In the genomic region with DNA sequence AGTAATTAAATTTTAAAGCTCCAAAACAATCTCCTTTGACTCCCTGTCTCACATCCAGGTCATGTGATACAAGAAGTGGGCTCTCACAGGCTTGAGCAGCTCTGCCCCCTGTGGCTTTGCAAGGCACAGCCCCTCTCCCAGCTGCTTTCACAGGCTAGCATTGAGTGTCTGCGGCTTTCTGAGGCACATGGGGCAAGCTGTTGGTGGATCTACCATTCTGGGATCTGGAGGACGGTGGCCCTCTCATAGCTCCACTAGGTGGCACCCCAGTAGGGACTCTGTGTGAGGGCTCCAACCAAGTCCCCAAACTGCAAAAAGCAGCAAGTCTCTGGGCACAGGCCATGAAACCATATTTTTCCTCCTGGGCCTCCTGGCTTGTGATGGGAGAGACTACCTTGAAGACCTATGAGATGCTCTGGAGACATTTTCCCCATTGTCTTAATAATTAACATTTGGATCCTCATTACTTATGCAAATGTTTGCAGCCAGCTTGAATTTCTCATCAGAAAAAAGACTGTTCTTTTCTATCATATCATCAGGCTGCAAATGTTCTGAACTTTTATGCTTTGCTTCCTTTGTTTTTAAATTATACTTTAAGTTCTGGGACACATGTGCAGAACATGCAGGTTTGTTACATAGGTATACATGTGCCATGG, we compare ENCODE assay signal across 9 cellular contexts.
DNase-seq lines count a peak whose midpoint lies in the region; ATAC-seq and TF ChIP-seq lines count a peak whose summit lies in the region.
"Had no signal": no experiment of that assay in that cellular context is flagged by ENCODE, and none has a peak within 500 bp of the region (broad histone marks: within the 10 kb centered on the region; RNA-seq: fewer than 3 reads in every experiment).

No MANE protein-coding gene starts in this region.

- H3K9me3 ChIP-seq in right cardiac atrium (ENCODE audit: control insufficient read depth, low read length), result no peaks in the 10 kb centered on the region
- H3K9me3 ChIP-seq: pancreas had no signal

- H3K4me3 ChIP-seq in BJ (ENCODE audit: low read depth, low read length) (no peak overlapping the region), fibroblast of pulmonary artery (replicated peaks; ENCODE audit: low read depth, low read length) (no peak overlapping the region), right cardiac atrium (ENCODE audit: low read length) (no peak overlapping the region)
- H3K4me3 ChIP-seq: pancreas had no signal

- CTCF ChIA-PET in BJ (lab: Yijun Ruan, JAX), result interaction anchor here (0.7 to 1.2 kb wide), 11 partner anchors 8 to 965 kb away, joined by 3 to 8 read pairs (median 3); no protein-coding TSS in a partner anchor

- H3K4me1 ChIP-seq in right cardiac atrium (ENCODE audit: control insufficient read depth, insufficient read depth, low read length), result no peaks in the 10 kb centered on the region
- H3K4me1 ChIP-seq: pancreas had no signal

- H3K27me3 ChIP-seq in BJ (ENCODE audit: control insufficient read depth, insufficient read depth, low read length) (no peaks in the 10 kb centered on the region), right cardiac atrium (ENCODE audit: control insufficient read depth, insufficient read depth) (no peaks in the 10 kb centered on the region)
- H3K27me3 ChIP-seq: pancreas had no signal

- H3K27ac ChIP-seq in right cardiac atrium (ENCODE audit: low read length), result no peak overlapping the region
- H3K27ac ChIP-seq: pancreas had no signal

- intact Hi-C loops in right cardiac atrium (cut with DNase I), result no loop called here

- TF ChIP-seq CTCF in BJ (IDR thresholded peaks at IDR 0.05; ENCODE audit: insufficient read depth, low read depth, low read length) (peak; percentile 78), fibroblast of pulmonary artery (IDR thresholded peaks at IDR 0.05; ENCODE audit: low read length, missing control alignments) (peak; percentile 61)

- H3K36me3 ChIP-seq in BJ (ENCODE audit: control insufficient read depth, insufficient read depth, low read length), result no peaks in the 10 kb centered on the region
- H3K36me3 ChIP-seq: pancreas had no signal

- 69% methylated on average over 2 of the region's 2 CpGs for WGBS in right cardiac atrium

- DNase-seq in BJ (ENCODE audit: low read depth), result no peak
- peak; percentile 12 for DNase-seq in NCI-H748 treated with DMSO at 0.1 percent for 48 hours (lab: John Stamatoyannopoulos, UW)
- DNase-seq in fibroblast of pulmonary artery (ENCODE audit: low read depth), result peak; percentile 45
- no peak for DNase-seq in effector CD8-positive, alpha-beta T cell (lab: John Stamatoyannopoulos, UW)
- no peak for DNase-seq in cortex of kidney (lab: John Stamatoyannopoulos, UW)
- no peak for DNase-seq in right cardiac atrium
- no peak for DNase-seq in activated CD4-positive, CD25-positive, alpha-beta regulatory T cell treated with anti-CD3 and anti-CD28 coated beads, Interleukin-2, amount 50 U/mL, for 72 hours

- ATAC-seq in GM18858 (IDR thresholded peaks at IDR 0.05; ENCODE audit: unreplicated experiment) (peak; percentile 51), right cardiac atrium (no peak)
- ATAC-seq: pancreas had no signal

- POLR2A ChIA-PET in BJ (lab: Charles Lee), result no interaction called here

Comparison
In these comparisons a context has a peak if more than half of its experiments do, and no peak if none do; other contexts are left out.
1. DNase-seq: peak in NCI-H748 treated with DMSO at 0.1 percent for 48 hours (single experiment) and fibroblast of pulmonary artery (single experiment); none in BJ (single experiment), effector CD8-positive, alpha-beta T cell (single experiment), cortex of kidney (single experiment), right cardiac atrium (0 of 3) and activated CD4-positive, CD25-positive, alpha-beta regulatory T cell treated with anti-CD3 and anti-CD28 coated beads, Interleukin-2, amount 50 U/mL, for 72 hours (single experiment).